Comparison of ENCODE assay signal across 16 cellular contexts in genomic region chr3:38528457-38528856, GRCh38. TPM values are rescaled to one million over a fixed set of nuclear protein-coding genes. Genes with fewer than 3 reads are reported as not detected.
DNase-seq lines count a peak whose midpoint lies in the region; ATAC-seq and TF ChIP-seq lines count a peak whose summit lies in the region.
"Had no signal": no experiment of that assay in that cellular context is flagged by ENCODE, and none has a peak within 500 bp of the region (broad histone marks: within the 10 kb centered on the region; RNA-seq: fewer than 3 reads in every experiment).

No MANE protein-coding gene starts in this region.

- H3K27me3 ChIP-seq in DOHH2 (ENCODE audit: control insufficient read depth, low read length) (no peaks in the 10 kb centered on the region), SJCRH30 (no peaks in the 10 kb centered on the region)
- H3K27me3 ChIP-seq: body of pancreas, SJSA1, stomach had no signal

- H3K4me2 ChIP-seq in DOHH2 (ENCODE audit: low read length) = no peak overlapping the region

- H3K79me2 ChIP-seq in DOHH2 (ENCODE audit: control insufficient read depth, low read length) = no peaks in the 10 kb centered on the region

- H3K36me3 Mint-ChIP-seq in glutamatergic neuron (ENCODE audit: unreplicated experiment) (peaks cover 5% of the 10 kb centered on the region), T-cell (peaks cover 61% of the 10 kb centered on the region)

- TF ChIP-seq CTCF in DOHH2 (IDR thresholded peaks at IDR 0.05; ENCODE audit: low read depth, low read length, poor library complexity, severe bottlenecking) (peak; percentile 37), glutamatergic neuron (IDR thresholded peaks at IDR 0.05; ENCODE audit: partially characterized antibody, unreplicated experiment) (no peak)

- POLR2A ChIA-PET in T-cell (lab: Charles Lee) = no interaction called here

- no peaks in the 10 kb centered on the region for H3F3A ChIP-seq in DOHH2 (ENCODE audit: control insufficient read depth, insufficient read depth)

- ATAC-seq in T-cell (replicated peaks in 1 of 4) = no peak
- ATAC-seq: body of pancreas, mucosa of descending colon had no signal

- H3K4me1 ChIP-seq in DOHH2 (ENCODE audit: control insufficient read depth, low read length) = no peaks in the 10 kb centered on the region
- H3K4me1 ChIP-seq in SJCRH30 = no peaks in the 10 kb centered on the region
- H3K4me1 ChIP-seq: body of pancreas, SJSA1, stomach had no signal

- H3K9me3 Mint-ChIP-seq in glutamatergic neuron (ENCODE audit: unreplicated experiment) (no peaks in the 10 kb centered on the region), T-cell (no peaks in the 10 kb centered on the region)
- H3K9me3 Mint-ChIP-seq: IgD-negative memory B cell had no signal

- H3K27ac ChIP-seq in DOHH2 (ENCODE audit: low read depth, low read length) (no peak overlapping the region), SJCRH30 (no peak overlapping the region)
- H3K27ac ChIP-seq: body of pancreas, C4-2B, SJSA1, stomach had no signal

- H3K27ac Mint-ChIP-seq in glutamatergic neuron (ENCODE audit: unreplicated experiment) = no peak overlapping the region
- H3K27ac Mint-ChIP-seq in T-cell = no peak overlapping the region
- H3K27ac Mint-ChIP-seq: IgD-negative memory B cell had no signal

- CTCF ChIA-PET in T-cell (lab: Charles Lee) = no interaction called here

- no peak overlapping the region for H3K4me3 ChIP-seq in DOHH2 (ENCODE audit: low read length)
- no peak overlapping the region for H3K4me3 ChIP-seq in SJCRH30
- H3K4me3 ChIP-seq: body of pancreas, mucosa of descending colon, SJSA1, stomach had no signal

- H3K36me3 ChIP-seq in DOHH2 (ENCODE audit: control insufficient read depth, low read length) (peaks cover 28% of the 10 kb centered on the region), SJCRH30 (no peaks in the 10 kb centered on the region; the same call in 1 of the 2 replicates)

- H3K27me3 Mint-ChIP-seq in glutamatergic neuron (ENCODE audit: unreplicated experiment) (peaks cover 3% of the 10 kb centered on the region), T-cell (no peaks in the 10 kb centered on the region)
- H3K27me3 Mint-ChIP-seq: IgD-negative memory B cell had no signal

- H4K20me1 ChIP-seq in DOHH2 (ENCODE audit: control insufficient read depth, insufficient read depth, low read depth, low read length) = no peaks in the 10 kb centered on the region

- H3K4me1 Mint-ChIP-seq in glutamatergic neuron (ENCODE audit: low read depth, unreplicated experiment) = no peaks in the 10 kb centered on the region
- H3K4me1 Mint-ChIP-seq in T-cell = peaks cover 0 to 6% (median 0%) of the 10 kb centered on the region in 3 donors
- H3K4me1 Mint-ChIP-seq: IgD-negative memory B cell had no signal

- H3K4me3 Mint-ChIP-seq in glutamatergic neuron (ENCODE audit: unreplicated experiment) = no peak overlapping the region
- H3K4me3 Mint-ChIP-seq in T-cell = no peak overlapping the region
- H3K4me3 Mint-ChIP-seq: IgD-negative memory B cell had no signal

- no peaks in the 10 kb centered on the region for H3K9me2 ChIP-seq in DOHH2 (replicated peaks; ENCODE audit: control insufficient read depth, low read length)

- H3K9me3 ChIP-seq in DOHH2 (ENCODE audit: control insufficient read depth, insufficient read depth, low read length) (no peaks in the 10 kb centered on the region), SJCRH30 (replicated peaks) (no peaks in the 10 kb centered on the region)
- H3K9me3 ChIP-seq: body of pancreas, mucosa of descending colon, SJSA1, stomach had no signal

- DNase-seq in HT1080 (ENCODE audit: low read depth) (peak; percentile 28), SJCRH30 (peak; percentile 40 to 57), iPS DF 19.7 (ENCODE audit: low read depth, low spot score) (peak; percentile 25), activated gamma-delta T cell treated with Interleukin-2 at 50 U/mL for 16 hours (no peak), glutamatergic neuron (no peak), LoVo (ENCODE audit: low spot score) (no peak), T-cell (no peak)
- DNase-seq: activated CD4-positive, alpha-beta T cell treated with anti-CD3 and anti-CD28 coated beads for 4 hours; mucosa of descending colon; NCI-H2227 treated with DMSO at 0.1 percent for 48 hours; stomach had no signal

RNA-seq across cellular contexts. Expression of gene EXOG, which starts 32.3 kb away (rescaled TPM):
- 8.6 and 8.8 TPM in 2 replicates for total RNA-seq in HT1080 (2014; rRNA removed; shearing (Covaris generic))
- 6.1 and 7.4 TPM in 2 replicates for polyA plus RNA-seq in HT1080 (2015; cell fraction: cytosol; rRNA removed)
- 50.4 and 60.2 TPM in 2 replicates for polyA plus RNA-seq in HT1080 (2015; cell fraction: nucleus; rRNA removed)
- total RNA-seq in SJCRH30 (2014; rRNA removed; shearing (Covaris generic)) = 6.2 and 7.7 TPM in 2 replicates
- 20.9 TPM for total RNA-seq in glutamatergic neuron (ENCODE audit: unreplicated experiment)
- 10 to 100 TPM; 21.5 to 24.8 (median 22.9) TPM for total RNA-seq in T-cell

Comparison
In these comparisons a context has a peak if more than half of its experiments do, and no peak if none do; other contexts are left out.
1. DNase-seq: peak in HT1080 (single experiment), SJCRH30 (2 of 2) and iPS DF 19.7 (single experiment); none in activated gamma-delta T cell treated with Interleukin-2 at 50 U/mL for 16 hours (single experiment), glutamatergic neuron (single experiment), LoVo (single experiment) and T-cell (0 of 34).